In genomic region chrX:13223868-13224555, GRCh38 we compare ENCODE assay signal across 9 cellular contexts.
DNase-seq lines count a peak whose midpoint lies in the region; ATAC-seq lines count a peak whose summit lies in the region.
"Had no signal": no experiment of that assay in that cellular context is flagged by ENCODE, and none has a peak within 500 bp of the region (broad histone marks: within the 10 kb centered on the region; RNA-seq: fewer than 3 reads in every experiment).

No MANE protein-coding gene starts in this region.

- H3K4me3 ChIP-seq in HAP-1 (no peak overlapping the region), trophoblast cell (ENCODE audit: low read depth, low read length) (no peak overlapping the region)

- no peak overlapping the region for H3K4ac ChIP-seq in trophoblast cell (ENCODE audit: low read depth, low read length)

- no peak overlapping the region for H2AK5ac ChIP-seq in trophoblast cell (ENCODE audit: low read length)

- H2AFZ ChIP-seq in trophoblast cell (ENCODE audit: insufficient read depth, low read length, poor library complexity): no peak overlapping the region

- WGBS in trophoblast cell (ENCODE audit: extremely low coverage, insufficient coverage, insufficient read length): no CpG with 5 or more reads among the region's 2 CpGs

- no peak overlapping the region for H3K23ac ChIP-seq in trophoblast cell (ENCODE audit: low read length)

- peak overlapping the region; percentile 79 for H2BK5ac ChIP-seq in trophoblast cell (ENCODE audit: low read depth, low read length, poor library complexity)

- no peaks in the 10 kb centered on the region for H3K79me2 ChIP-seq in trophoblast cell (ENCODE audit: control insufficient read depth, insufficient read depth, low read length, poor library complexity)

- no peak overlapping the region for H3K9ac ChIP-seq in trophoblast cell (ENCODE audit: low read length)

- peak overlapping the region; percentile 49 for H2BK12ac ChIP-seq in trophoblast cell (ENCODE audit: low read length)

- no peaks in the 10 kb centered on the region for H3K36me3 ChIP-seq in HAP-1 (replicated peaks)
- H3K36me3 ChIP-seq in trophoblast cell (ENCODE audit: control insufficient read depth in 1 of 2, insufficient read depth in 2 of 2, low read length in 2 of 2): peaks cover 0 to 2% of the 10 kb centered on the region in 2 experiments

- H3K18ac ChIP-seq in trophoblast cell (ENCODE audit: low read length): no peak overlapping the region

- H3K9me3 ChIP-seq in HAP-1 (no peaks in the 10 kb centered on the region), trophoblast cell (ENCODE audit: insufficient read depth, low read depth, low read length) (no peaks in the 10 kb centered on the region)

- no peak overlapping the region for H3K14ac ChIP-seq in trophoblast cell (ENCODE audit: low read length)

- peaks cover 5% of the 10 kb centered on the region for H3K79me1 ChIP-seq in trophoblast cell (ENCODE audit: low read length)

- no peak overlapping the region for H4K8ac ChIP-seq in trophoblast cell (ENCODE audit: low read depth, low read length)

- in situ Hi-C loops in HAP-1 (cut with MboI; ENCODE audit: low sequenced_read_pairs): no loop called here

- ATAC-seq in GM18858 (IDR thresholded peaks at IDR 0.05; ENCODE audit: unreplicated experiment) (no peak), GM21619 (IDR thresholded peaks at IDR 0.05; ENCODE audit: unreplicated experiment) (no peak), HG02973 (IDR thresholded peaks at IDR 0.05; ENCODE audit: unreplicated experiment) (no peak)
- ATAC-seq: activated CD8-positive, alpha-beta memory T cell treated with anti-CD3 and anti-CD28 coated beads, Interleukin-2, amount 10 ng/mL, durations not matched to agents 7 days and 5 days had no signal

- H3K27me3 ChIP-seq in HAP-1 (ENCODE audit: low read depth) (no peaks in the 10 kb centered on the region), trophoblast cell (ENCODE audit: insufficient read depth, low read length) (no peaks in the 10 kb centered on the region)

- no peak overlapping the region for H4K91ac ChIP-seq in trophoblast cell (ENCODE audit: low read depth, low read length)

- peak overlapping the region; percentile 25 for H3K27ac ChIP-seq in trophoblast cell (ENCODE audit: low read depth, low read length)

- no peak overlapping the region for H3K4me2 ChIP-seq in trophoblast cell (ENCODE audit: low read length)

- H3K4me1 ChIP-seq in HAP-1 (peaks cover 37% of the 10 kb centered on the region), trophoblast cell (ENCODE audit: control insufficient read depth in 1 of 2, insufficient read depth in 2 of 2, low read length in 2 of 2) (peaks cover 2 to 4% of the 10 kb centered on the region in 2 experiments)

- H4K12ac ChIP-seq in trophoblast cell (ENCODE audit: low read depth, low read length): no peak overlapping the region

- H2BK120ac ChIP-seq in trophoblast cell (ENCODE audit: insufficient read depth, low read length, poor library complexity): peak overlapping the region; percentile 33

- DNase-seq in HAP-1 (ENCODE audit: low spot score in 2 of 2): peak; percentile 73 to 86
- DNase-seq in NCI-H774 (lab: John Stamatoyannopoulos, UW): peak; percentile 29
- peak; percentile 76 for DNase-seq in fibroblast of gingiva (ENCODE audit: low read depth)
- peak; percentile 7 to 43 for DNase-seq in trophoblast cell
- DNase-seq in occipital lobe (lab: John Stamatoyannopoulos, UW): no peak
- DNase-seq: activated CD8-positive, alpha-beta memory T cell treated with anti-CD3 and anti-CD28 coated beads, Interleukin-2, amount 10 ng/mL, durations not matched to agents 7 days and 5 days had no signal
